Comparison of ENCODE assay signal across 10 cellular contexts in the genomic region with DNA sequence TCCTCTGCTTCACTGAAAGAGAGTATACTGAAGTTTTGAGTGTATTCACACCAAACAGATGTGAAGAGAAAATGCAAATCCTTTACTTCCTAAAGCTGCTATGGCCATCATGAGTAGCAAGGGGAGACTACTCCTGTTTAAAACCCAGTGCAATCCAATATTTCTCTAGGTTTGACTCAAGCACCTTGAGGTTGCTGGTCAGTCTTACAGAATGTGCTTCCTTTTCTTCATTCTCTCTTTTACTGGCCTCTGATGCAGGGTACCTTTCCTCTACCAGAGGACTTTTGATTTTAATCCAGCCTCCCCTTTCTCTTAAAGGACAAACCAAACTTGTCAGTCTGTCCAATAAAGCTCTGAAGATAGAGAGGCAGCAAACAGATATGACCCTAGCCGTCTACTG.
"Had no signal": no experiment of that assay in that cellular context is flagged by ENCODE, and none has a peak within 500 bp of the region (broad histone marks: within the 10 kb centered on the region; RNA-seq: fewer than 3 reads in every experiment).

No MANE protein-coding gene starts in this region.

- DNase-seq: GM23248, GOT3, H7, H9, HCEC 1CT, HFFc6 had no signal

- H3K27ac ChIP-seq: GM23248 had no signal

- FAIRE-seq: H1 had no signal

- H3K9me3 Mint-ChIP-seq: GM23338, HFFc6 had no signal

- H3K27ac Mint-ChIP-seq: GM23338, H9, HFFc6 had no signal

- ATAC-seq: GM23338, HCT116 had no signal

- H3K4me2 ChIP-seq: GM23338 had no signal

- H3K4me3 Mint-ChIP-seq: GM23338, H9, HFFc6 had no signal

- H3K9me3 ChIP-seq: HAP-1 had no signal

- H3K36me3 ChIP-seq: HAP-1 had no signal

- H3K4me1 ChIP-seq: HAP-1 had no signal

- H3K4me3 ChIP-seq: GM23248, GM23338, HAP-1 had no signal
